ENCODE assay signal across 1 cellular context in genomic region chr16:8797364-8798173, GRCh38.
A peak's percentile ranks its signal among the peaks of the same experiment; 100 is the strongest.
TF ChIP-seq lines count a peak whose summit lies in the region.

Gene PMM2 (plus strand): TSS chr16:8797839. CDS start chr16:8797883, 44 bp downstream.
Gene TMEM186 (minus strand): TSS chr16:8797639. CDS start chr16:8797614, 25 bp downstream.

TF ChIP-seq in HepG2, 621 proteins besides CTCF, POLR2A, EP300 and RAD21 (continued from another document and continues in another):
- TF ChIP-seq IRF9 (CRISPR knock-in tag; IDR thresholded peaks at IDR 0.05; ENCODE audit: borderline replicate concordance) (peak; percentile 99), ZSCAN31 (CRISPR knock-in tag; IDR thresholded peaks at IDR 0.05; ENCODE audit: low read depth) (peak; percentile 91; the same call in 1 of the 2 replicates), ZNF740 (CRISPR knock-in tag; IDR thresholded peaks at IDR 0.05) (no peak), EHMT2 (IDR thresholded peaks at IDR 0.05; ENCODE audit: borderline replicate concordance, low read depth, low read length) (no peak), IKZF1 (IDR thresholded peaks at IDR 0.05) (no peak), ZBTB44 (CRISPR knock-in tag; IDR thresholded peaks at IDR 0.05) (peak; percentile 78), ZNF10 (CRISPR knock-in tag; IDR thresholded peaks at IDR 0.05; ENCODE audit: borderline replicate concordance, low read depth) (no peak), CBX1 (IDR thresholded peaks at IDR 0.05; ENCODE audit: low read depth) (peak; percentile 93), BCL6 (CRISPR knock-in tag; IDR thresholded peaks at IDR 0.05) (peak; percentile 76), TMF1 (CRISPR knock-in tag; IDR thresholded peaks at IDR 0.05; ENCODE audit: low read depth) (peak; percentile 98), ZNF570 (CRISPR knock-in tag; IDR thresholded peaks at IDR 0.05; ENCODE audit: borderline replicate concordance) (peak; percentile 95), SATB2 (CRISPR knock-in tag; IDR thresholded peaks at IDR 0.05) (peak; percentile 97), ZNF652 (CRISPR knock-in tag; IDR thresholded peaks at IDR 0.05; ENCODE audit: borderline replicate concordance, low read depth) (no peak), NCOA1 (CRISPR knock-in tag; IDR thresholded peaks at IDR 0.05) (no peak), ELK4 (CRISPR knock-in tag; IDR thresholded peaks at IDR 0.05; ENCODE audit: borderline replicate concordance) (peak; percentile 91; the same call in 1 of the 2 replicates), ZNF512B (CRISPR knock-in tag; IDR thresholded peaks at IDR 0.05; ENCODE audit: borderline replicate concordance) (peak; percentile 92), NR2C2 (CRISPR knock-in tag; IDR thresholded peaks at IDR 0.05; ENCODE audit: borderline replicate concordance) (peak; percentile 99), FIP1L1 (IDR thresholded peaks at IDR 0.05; ENCODE audit: borderline replicate concordance, insufficient read depth, low read depth, low read length) (peak; percentile 37; the same call in 1 of the 2 replicates), ZNF792 (CRISPR knock-in tag; IDR thresholded peaks at IDR 0.05) (peak; percentile 92; the same call in 1 of the 2 replicates), GRHL1 (CRISPR knock-in tag; conservative IDR thresholded peaks at IDR 0.05) (no peak), PRDM10 (CRISPR knock-in tag; IDR thresholded peaks at IDR 0.05; ENCODE audit: low read depth) (peak; percentile 89), ZSCAN20 (CRISPR knock-in tag; IDR thresholded peaks at IDR 0.05; ENCODE audit: borderline replicate concordance) (peak; percentile 96), SNAPC4 (CRISPR knock-in tag; IDR thresholded peaks at IDR 0.05) (peak; percentile 98), KAT2B (IDR thresholded peaks at IDR 0.05; ENCODE audit: borderline replicate concordance, low read depth, low read length) (0 out of 2 replicates have a peak, but pooled peaks have one; percentile 19), ZNF816 (CRISPR knock-in tag; IDR thresholded peaks at IDR 0.05; ENCODE audit: borderline replicate concordance) (peak; percentile 74; the same call in 1 of the 2 replicates), HMGXB3 (CRISPR knock-in tag; IDR thresholded peaks at IDR 0.05; ENCODE audit: borderline replicate concordance) (peak; percentile 94), ETV5 (CRISPR knock-in tag; IDR thresholded peaks at IDR 0.05; ENCODE audit: borderline replicate concordance) (peak; percentile 95), ZNF781 (CRISPR knock-in tag; IDR thresholded peaks at IDR 0.05; ENCODE audit: borderline replicate concordance, not compliant biosample characterization) (peak; percentile 99), KLF12 (CRISPR knock-in tag; IDR thresholded peaks at IDR 0.05; ENCODE audit: borderline replicate concordance) (0 out of 2 replicates have a peak, but pooled peaks have one; percentile 95), SRSF1 (optimal IDR thresholded peaks at IDR 0.05; ENCODE audit: low read depth, low read length) (peak; percentile 95), POLR2AphosphoS2 (IDR thresholded peaks at IDR 0.05; ENCODE audit: low read depth, low read length) (no peak; the same call in 1 of the 2 replicates), SP140L (CRISPR knock-in tag; IDR thresholded peaks at IDR 0.05; ENCODE audit: borderline replicate concordance) (peak; percentile 25)
